23 cellular contexts compared by ENCODE assay signal in genomic region chr12:53953831-53954693, GRCh38. TPM values are rescaled to one million over a fixed set of nuclear protein-coding genes. Genes with fewer than 3 reads are reported as not detected.
A peak's percentile ranks its signal among the peaks of the same experiment; 100 is the strongest.
DNase-seq lines count a peak whose midpoint lies in the region; ATAC-seq and TF ChIP-seq lines count a peak whose summit lies in the region.
"Had no signal": no experiment of that assay in that cellular context is flagged by ENCODE, and none has a peak within 500 bp of the region (broad histone marks: within the 10 kb centered on the region; RNA-seq: fewer than 3 reads in every experiment).

No MANE protein-coding gene starts in this region.

- intact Hi-C loops in activated CD8-positive, alpha-beta T cell treated with anti-CD3 and anti-CD28 coated beads for 36 hours (cut with micrococcal nuclease), result no loop called here
- intact Hi-C loops in activated T-helper 1 cell treated with anti-CD3 and anti-CD28 coated beads, Interleukin-12 subunit alpha, Interleukin-12 subunit beta, Interleukin-2, Interleukin-4 antibody, amounts not matched to agents 30 ng/mL and 10 ng/mL and 1 ng/mL, durations not matched to agents 14 hours and 24 hours and 36 hours (cut with micrococcal nuclease), result loop anchor here (2.0 to 5.0 kb wide), 2 partner anchors 17 to 98 kb away; partner anchors contain the start of gene HOXC4
- intact Hi-C loops in psoas muscle (cut with DNase I), result loop anchor here in 1 of 2 donors (10.0 kb wide), 1 partner anchor 169 kb away; no protein-coding TSS in a partner anchor
- intact Hi-C loops in head of caudate nucleus (cut with DNase I), result no loop called here

- H3K36me3 ChIP-seq in GM23338 (ENCODE audit: insufficient read depth), result no peaks in the 10 kb centered on the region; the same call in 1 of the 2 replicates
- no peaks in the 10 kb centered on the region for H3K36me3 ChIP-seq in psoas muscle (ENCODE audit: insufficient read depth in 1 of 2, low read depth in 1 of 2)
- H3K36me3 ChIP-seq: lower lobe of right lung, uterus had no signal

- no peak overlapping the region for H2AFZ ChIP-seq in GM23338

- H3K27me3 Mint-ChIP-seq in activated CD8-positive, alpha-beta T cell treated with anti-CD3 and anti-CD28 coated beads, Interleukin-2, amount 10 ng/mL, durations not matched to agents 7 days and 5 days (ENCODE audit: low read depth), result peaks cover 92% of the 10 kb centered on the region
- peaks cover 93% of the 10 kb centered on the region for H3K27me3 Mint-ChIP-seq in activated CD8-positive, alpha-beta T cell treated with anti-CD3 and anti-CD28 coated beads for 36 hours
- H3K27me3 Mint-ChIP-seq in GM23338 (ENCODE audit: insufficient read depth, low read depth, poor library complexity), result peaks cover 98% of the 10 kb centered on the region
- H3K27me3 Mint-ChIP-seq in activated T-helper 1 cell treated with anti-CD3 and anti-CD28 coated beads, Interleukin-12 subunit alpha, Interleukin-12 subunit beta, Interleukin-2, Interleukin-4 antibody, amounts not matched to agents 30 ng/mL and 10 ng/mL and 1 ng/mL, durations not matched to agents 14 hours and 24 hours and 36 hours (ENCODE audit: insufficient read depth), result peaks cover 87% of the 10 kb centered on the region

- H3K36me3 Mint-ChIP-seq in activated CD8-positive, alpha-beta T cell treated with anti-CD3 and anti-CD28 coated beads, Interleukin-2, amount 10 ng/mL, durations not matched to agents 7 days and 5 days (ENCODE audit: low read depth), result peaks cover 9% of the 10 kb centered on the region
- H3K36me3 Mint-ChIP-seq in activated CD8-positive, alpha-beta T cell treated with anti-CD3 and anti-CD28 coated beads for 36 hours (ENCODE audit: low read depth), result no peaks in the 10 kb centered on the region
- peaks cover 3% of the 10 kb centered on the region; the same call in 1 of the 3 replicates for H3K36me3 Mint-ChIP-seq in GM23338 (ENCODE audit: low read depth)
- no peaks in the 10 kb centered on the region for H3K36me3 Mint-ChIP-seq in activated T-helper 1 cell treated with anti-CD3 and anti-CD28 coated beads, Interleukin-12 subunit alpha, Interleukin-12 subunit beta, Interleukin-2, Interleukin-4 antibody, amounts not matched to agents 30 ng/mL and 10 ng/mL and 1 ng/mL, durations not matched to agents 14 hours and 24 hours and 36 hours (ENCODE audit: low read depth)

- no peaks in the 10 kb centered on the region for H3K9me3 ChIP-seq in psoas muscle
- H3K9me3 ChIP-seq: lower lobe of right lung, uterus had no signal

- no peaks in the 10 kb centered on the region for H3K79me2 ChIP-seq in GM23338 (replicated peaks; ENCODE audit: insufficient read depth)

- no peak for ATAC-seq in activated CD8-positive, alpha-beta T cell treated with anti-CD3 and anti-CD28 coated beads, Interleukin-2, amount 10 ng/mL, durations not matched to agents 7 days and 5 days
- no peak for ATAC-seq in activated CD8-positive, alpha-beta T cell treated with anti-CD3 and anti-CD28 coated beads for 36 hours
- ATAC-seq in GM23338, result no peak
- no peak for ATAC-seq in psoas muscle
- ATAC-seq: lower lobe of right lung had no signal

- H3K4me2 ChIP-seq in GM23338, result no peak overlapping the region
- H3K4me2 ChIP-seq: KMS-11 had no signal

- no peaks in the 10 kb centered on the region for H3K9me3 Mint-ChIP-seq in activated CD8-positive, alpha-beta T cell treated with anti-CD3 and anti-CD28 coated beads, Interleukin-2, amount 10 ng/mL, durations not matched to agents 7 days and 5 days (ENCODE audit: insufficient read depth)
- no peaks in the 10 kb centered on the region for H3K9me3 Mint-ChIP-seq in activated CD8-positive, alpha-beta T cell treated with anti-CD3 and anti-CD28 coated beads for 36 hours
- H3K9me3 Mint-ChIP-seq in GM23338, result peaks cover 6% of the 10 kb centered on the region
- H3K9me3 Mint-ChIP-seq in activated T-helper 1 cell treated with anti-CD3 and anti-CD28 coated beads, Interleukin-12 subunit alpha, Interleukin-12 subunit beta, Interleukin-2, Interleukin-4 antibody, amounts not matched to agents 30 ng/mL and 10 ng/mL and 1 ng/mL, durations not matched to agents 14 hours and 24 hours and 36 hours, result no peaks in the 10 kb centered on the region

- H3K4me3 ChIP-seq in GM23338 (no peak overlapping the region), psoas muscle (peak overlapping the region; percentile 38)
- H3K4me3 ChIP-seq: lower lobe of right lung, uterus had no signal

- DNase-seq in activated CD8-positive, alpha-beta T cell treated with anti-CD3 and anti-CD28 coated beads, Interleukin-2, amount 10 ng/mL, durations not matched to agents 7 days and 5 days, result no peak
- no peak for DNase-seq in activated CD8-positive, alpha-beta T cell treated with anti-CD3 and anti-CD28 coated beads for 36 hours
- DNase-seq in GM23338 (ENCODE audit: low spot score) (no peak), psoas muscle (no peak), NCI-H446 treated with DMSO at 0.1 percent for 48 hours (lab: John Stamatoyannopoulos, UW) (no peak), head of caudate nucleus (no peak), EL (no peak)
- no peak for DNase-seq in activated T-helper 1 cell treated with anti-CD3 and anti-CD28 coated beads, Interleukin-12 subunit alpha, Interleukin-12 subunit beta, Interleukin-2, Interleukin-4 antibody, amounts not matched to agents 30 ng/mL and 10 ng/mL and 1 ng/mL, durations not matched to agents 14 hours and 24 hours and 36 hours (ENCODE audit: low spot score)
- DNase-seq: activated CD4-positive, CD25-positive, alpha-beta regulatory T cell; activated gamma-delta T cell treated with Interleukin-2 at 50 U/mL for 16 hours; anterior cingulate cortex; DMS53; GOT3; lower lobe of right lung; NCI-H1694 treated with DMSO at 0.1 percent for 48 hours; NCI-H82; occipital lobe; OCI-M1 had no signal

- peaks cover 52% of the 10 kb centered on the region for H3F3A ChIP-seq in GM23338 (replicated peaks; ENCODE audit: low read depth)

- H3K9me2 ChIP-seq in GM23338 (ENCODE audit: insufficient read depth), result no peaks in the 10 kb centered on the region

- H4K20me1 ChIP-seq in GM23338 (replicated peaks; ENCODE audit: insufficient read depth), result peaks cover 48% of the 10 kb centered on the region

- H3K4me1 ChIP-seq in GM23338 (ENCODE audit: insufficient read depth) (peaks cover 26% of the 10 kb centered on the region), psoas muscle (no peaks in the 10 kb centered on the region)
- H3K4me1 ChIP-seq: lower lobe of right lung, uterus had no signal

- POLR2A ChIA-PET in activated CD8-positive, alpha-beta T cell treated with anti-CD3 and anti-CD28 coated beads, Interleukin-2, amount 10 ng/mL, durations not matched to agents 7 days and 5 days (lab: Charles Lee), result interaction anchor here (0.7 to 1.0 kb wide), 2 partner anchors 14 to 17 kb away, joined by 3 to 6 read pairs; no protein-coding TSS in a partner anchor
- POLR2A ChIA-PET in activated CD8-positive, alpha-beta T cell treated with anti-CD3 and anti-CD28 coated beads for 36 hours (lab: Charles Lee), result interaction anchor here (0.8 to 2.0 kb wide), 4 partner anchors 14 to 236 kb away, joined by 3 to 6 read pairs (median 4); partner anchors contain the start of genes HOXC10 and HOXC8

- no peak for TF ChIP-seq CTCF in activated CD8-positive, alpha-beta T cell treated with anti-CD3 and anti-CD28 coated beads for 36 hours (IDR thresholded peaks at IDR 0.05)
- TF ChIP-seq CTCF in GM23338 (conservative IDR thresholded peaks at IDR 0.05; ENCODE audit: low read depth in 2 of 2), result no peak
- no peak for TF ChIP-seq CTCF in psoas muscle (IDR thresholded peaks at IDR 0.05)

- WGBS in psoas muscle, 3 donors, result 50 to 60% (median 51%) methylated on average over 19 of the region's 19 CpGs

- H3K4me3 Mint-ChIP-seq in activated CD8-positive, alpha-beta T cell treated with anti-CD3 and anti-CD28 coated beads, Interleukin-2, amount 10 ng/mL, durations not matched to agents 7 days and 5 days, result peak overlapping the region; percentile 8
- H3K4me3 Mint-ChIP-seq in activated CD8-positive, alpha-beta T cell treated with anti-CD3 and anti-CD28 coated beads for 36 hours, result no peak overlapping the region
- H3K4me3 Mint-ChIP-seq in GM23338, result no peak overlapping the region
- no peak overlapping the region for H3K4me3 Mint-ChIP-seq in activated T-helper 1 cell treated with anti-CD3 and anti-CD28 coated beads, Interleukin-12 subunit alpha, Interleukin-12 subunit beta, Interleukin-2, Interleukin-4 antibody, amounts not matched to agents 30 ng/mL and 10 ng/mL and 1 ng/mL, durations not matched to agents 14 hours and 24 hours and 36 hours

- peaks cover 14% of the 10 kb centered on the region for H3K4me1 Mint-ChIP-seq in activated CD8-positive, alpha-beta T cell treated with anti-CD3 and anti-CD28 coated beads, Interleukin-2, amount 10 ng/mL, durations not matched to agents 7 days and 5 days (ENCODE audit: low read depth)
- peaks cover 17% of the 10 kb centered on the region for H3K4me1 Mint-ChIP-seq in activated CD8-positive, alpha-beta T cell treated with anti-CD3 and anti-CD28 coated beads for 36 hours (ENCODE audit: low read depth)
- H3K4me1 Mint-ChIP-seq in GM23338, result peaks cover 28% of the 10 kb centered on the region
- H3K4me1 Mint-ChIP-seq in activated T-helper 1 cell treated with anti-CD3 and anti-CD28 coated beads, Interleukin-12 subunit alpha, Interleukin-12 subunit beta, Interleukin-2, Interleukin-4 antibody, amounts not matched to agents 30 ng/mL and 10 ng/mL and 1 ng/mL, durations not matched to agents 14 hours and 24 hours and 36 hours (ENCODE audit: low read depth), result no peaks in the 10 kb centered on the region

- CTCF ChIA-PET in activated CD8-positive, alpha-beta T cell treated with anti-CD3 and anti-CD28 coated beads, Interleukin-2, amount 10 ng/mL, durations not matched to agents 7 days and 5 days (lab: Charles Lee), result interaction anchor here (0.6 to 1.7 kb wide), 6 partner anchors 31 to 247 kb away, joined by 3 to 5 read pairs (median 3); partner anchors contain the start of gene HOXC10
- CTCF ChIA-PET in activated CD8-positive, alpha-beta T cell treated with anti-CD3 and anti-CD28 coated beads for 36 hours (lab: Charles Lee), result interaction anchor here (0.7 to 2.3 kb wide), 4 partner anchors 31 to 207 kb away, joined by 3 to 10 read pairs (median 3); partner anchors contain the start of gene HOXC10

- peaks cover 100% of the 10 kb centered on the region for H3K27me3 ChIP-seq in GM23338 (ENCODE audit: insufficient read depth)
- peaks cover 0 to 100% (median 69%) of the 10 kb centered on the region in 3 donors for H3K27me3 ChIP-seq in psoas muscle (ENCODE audit: insufficient read depth in 3 of 3, low read length in 2 of 3)

- H3K27ac Mint-ChIP-seq in activated CD8-positive, alpha-beta T cell treated with anti-CD3 and anti-CD28 coated beads, Interleukin-2, amount 10 ng/mL, durations not matched to agents 7 days and 5 days, result peak overlapping the region; percentile 34
- H3K27ac Mint-ChIP-seq in activated CD8-positive, alpha-beta T cell treated with anti-CD3 and anti-CD28 coated beads for 36 hours, result no peak overlapping the region
- no peak overlapping the region for H3K27ac Mint-ChIP-seq in GM23338
- peak overlapping the region; percentile 48 for H3K27ac Mint-ChIP-seq in activated T-helper 1 cell treated with anti-CD3 and anti-CD28 coated beads, Interleukin-12 subunit alpha, Interleukin-12 subunit beta, Interleukin-2, Interleukin-4 antibody, amounts not matched to agents 30 ng/mL and 10 ng/mL and 1 ng/mL, durations not matched to agents 14 hours and 24 hours and 36 hours

- H3K27ac ChIP-seq in GM23338 (ENCODE audit: low read depth) (no peak overlapping the region), psoas muscle (no peak overlapping the region)
- H3K27ac ChIP-seq: epithelial cell of prostate, KMS-11, lower lobe of right lung, uterus had no signal

RNA-seq across cellular contexts. Expression of gene HOXC12, which starts 0.6 kb away (rescaled TPM):
- total RNA-seq in activated CD8-positive, alpha-beta T cell treated with anti-CD3 and anti-CD28 coated beads, Interleukin-2, amount 10 ng/mL, durations not matched to agents 7 days and 5 days, result not detected
- total RNA-seq in activated CD8-positive, alpha-beta T cell treated with anti-CD3 and anti-CD28 coated beads for 36 hours, result not detected
- total RNA-seq in GM23338 (2014; rRNA removed; shearing (Covaris generic)), result not detected in 2 replicates
- not detected in 2 replicates for polyA plus RNA-seq in GM23338 (2016; fragmentation: Nextera tagmentation; extraction: Ambion mirVana)
- total RNA-seq in activated T-helper 1 cell treated with anti-CD3 and anti-CD28 coated beads, Interleukin-12 subunit alpha, Interleukin-12 subunit beta, Interleukin-2, Interleukin-4 antibody, amounts not matched to agents 30 ng/mL and 10 ng/mL and 1 ng/mL, durations not matched to agents 14 hours and 24 hours and 36 hours, result not detected in 2 replicates
- not detected for total RNA-seq in psoas muscle
- polyA plus RNA-seq in psoas muscle, result under 1 TPM in 2 of 3 donors, not detected in 1; under 0.01 to 0.01 TPM
- total RNA-seq: dermis microvascular lymphatic vessel endothelial cell; lower lobe of right lung; occipital lobe; T-helper 2 cell treated with Interferon-gamma antibody and Interleukin-4, amounts not matched to agents 100 ng/mL and 5 ng/mL, for 36 hours; uterus had no signal

RNA-seq across cellular contexts. Expression of gene HOXC13, which starts 15.4 kb away (rescaled TPM):
- not detected for total RNA-seq in activated CD8-positive, alpha-beta T cell treated with anti-CD3 and anti-CD28 coated beads, Interleukin-2, amount 10 ng/mL, durations not matched to agents 7 days and 5 days
- not detected for total RNA-seq in activated CD8-positive, alpha-beta T cell treated with anti-CD3 and anti-CD28 coated beads for 36 hours
- 0.10 TPM in 1 of 2 replicates, not detected in the other for total RNA-seq in GM23338 (2014; rRNA removed; shearing (Covaris generic))
- not detected in 2 replicates for polyA plus RNA-seq in GM23338 (2016; fragmentation: Nextera tagmentation; extraction: Ambion mirVana)
- not detected in 2 replicates for total RNA-seq in activated T-helper 1 cell treated with anti-CD3 and anti-CD28 coated beads, Interleukin-12 subunit alpha, Interleukin-12 subunit beta, Interleukin-2, Interleukin-4 antibody, amounts not matched to agents 30 ng/mL and 10 ng/mL and 1 ng/mL, durations not matched to agents 14 hours and 24 hours and 36 hours
- total RNA-seq in psoas muscle, result not detected
- polyA plus RNA-seq in psoas muscle, result under 1 TPM in 1 of 3 donors, not detected in 2; 0.23 TPM
- total RNA-seq: dermis microvascular lymphatic vessel endothelial cell; lower lobe of right lung; occipital lobe; T-helper 2 cell treated with Interferon-gamma antibody and Interleukin-4, amounts not matched to agents 100 ng/mL and 5 ng/mL, for 36 hours; uterus had no signal

RNA-seq across cellular contexts. Expression of gene HOXC11, which starts 18.9 kb away (rescaled TPM):
- not detected for total RNA-seq in activated CD8-positive, alpha-beta T cell treated with anti-CD3 and anti-CD28 coated beads, Interleukin-2, amount 10 ng/mL, durations not matched to agents 7 days and 5 days
- total RNA-seq in activated CD8-positive, alpha-beta T cell treated with anti-CD3 and anti-CD28 coated beads for 36 hours, result not detected
- total RNA-seq in GM23338 (2014; rRNA removed; shearing (Covaris generic)), result not detected in 2 replicates
- polyA plus RNA-seq in GM23338 (2016; fragmentation: Nextera tagmentation; extraction: Ambion mirVana) (not detected in 2 replicates), psoas muscle (1 to 10 TPM in 1 of 3 donors, under 1 TPM in 2; 0.66 to 2.2 (median 0.95) TPM)
- not detected in 2 replicates for total RNA-seq in activated T-helper 1 cell treated with anti-CD3 and anti-CD28 coated beads, Interleukin-12 subunit alpha, Interleukin-12 subunit beta, Interleukin-2, Interleukin-4 antibody, amounts not matched to agents 30 ng/mL and 10 ng/mL and 1 ng/mL, durations not matched to agents 14 hours and 24 hours and 36 hours
- under 1 TPM in 2 of 4 donors, not detected in 2; 0.34 to 0.82 TPM for total RNA-seq in psoas muscle
- total RNA-seq: dermis microvascular lymphatic vessel endothelial cell; lower lobe of right lung; occipital lobe; T-helper 2 cell treated with Interferon-gamma antibody and Interleukin-4, amounts not matched to agents 100 ng/mL and 5 ng/mL, for 36 hours had no signal

RNA-seq across cellular contexts. Expression of gene HOTAIR, which starts 20.7 kb away (rescaled TPM):
- total RNA-seq in activated CD8-positive, alpha-beta T cell treated with anti-CD3 and anti-CD28 coated beads, Interleukin-2, amount 10 ng/mL, durations not matched to agents 7 days and 5 days, result not detected
- total RNA-seq in activated CD8-positive, alpha-beta T cell treated with anti-CD3 and anti-CD28 coated beads for 36 hours, result not detected
- not detected in 2 replicates for total RNA-seq in GM23338 (2014; rRNA removed; shearing (Covaris generic))
- polyA plus RNA-seq in GM23338 (2016; fragmentation: Nextera tagmentation; extraction: Ambion mirVana) (not detected in 2 replicates), psoas muscle (under 1 TPM in 2 of 3 donors, not detected in 1; 0.23 to 0.25 TPM)
- total RNA-seq in activated T-helper 1 cell treated with anti-CD3 and anti-CD28 coated beads, Interleukin-12 subunit alpha, Interleukin-12 subunit beta, Interleukin-2, Interleukin-4 antibody, amounts not matched to agents 30 ng/mL and 10 ng/mL and 1 ng/mL, durations not matched to agents 14 hours and 24 hours and 36 hours, result not detected in 2 replicates
- under 1 TPM in 1 of 4 donors, not detected in 3; 0.53 TPM for total RNA-seq in psoas muscle
- total RNA-seq: dermis microvascular lymphatic vessel endothelial cell; lower lobe of right lung; occipital lobe; T-helper 2 cell treated with Interferon-gamma antibody and Interleukin-4, amounts not matched to agents 100 ng/mL and 5 ng/mL, for 36 hours had no signal

RNA-seq across cellular contexts. Expression of gene HOXC10, which starts 30.9 kb away (rescaled TPM):
- not detected for total RNA-seq in activated CD8-positive, alpha-beta T cell treated with anti-CD3 and anti-CD28 coated beads, Interleukin-2, amount 10 ng/mL, durations not matched to agents 7 days and 5 days
- not detected for total RNA-seq in activated CD8-positive, alpha-beta T cell treated with anti-CD3 and anti-CD28 coated beads for 36 hours
- total RNA-seq in GM23338 (2014; rRNA removed; shearing (Covaris generic)), result not detected in 2 replicates
- not detected in 2 replicates for polyA plus RNA-seq in GM23338 (2016; fragmentation: Nextera tagmentation; extraction: Ambion mirVana)
- total RNA-seq in activated T-helper 1 cell treated with anti-CD3 and anti-CD28 coated beads, Interleukin-12 subunit alpha, Interleukin-12 subunit beta, Interleukin-2, Interleukin-4 antibody, amounts not matched to agents 30 ng/mL and 10 ng/mL and 1 ng/mL, durations not matched to agents 14 hours and 24 hours and 36 hours, result not detected in 2 replicates
- total RNA-seq in psoas muscle, result 10 to 100 TPM in 2 of 4 donors, 1 to 10 TPM in 2; 3.0 to 79.4 (median 34.3) TPM
- polyA plus RNA-seq in psoas muscle, result 100 to 1,000 TPM in 1 of 3 donors, 10 to 100 TPM in 2; 43.4 to 129 (median 74.1) TPM
- total RNA-seq: dermis microvascular lymphatic vessel endothelial cell; lower lobe of right lung; occipital lobe; T-helper 2 cell treated with Interferon-gamma antibody and Interleukin-4, amounts not matched to agents 100 ng/mL and 5 ng/mL, for 36 hours had no signal

Comparison
In these comparisons a context has a peak if more than half of its experiments do, and no peak if none do; other contexts are left out.
1. H3K27ac Mint-ChIP-seq: peak in activated CD8-positive, alpha-beta T cell treated with anti-CD3 and anti-CD28 coated beads, Interleukin-2, amount 10 ng/mL, durations not matched to agents 7 days and 5 days (single experiment) and activated T-helper 1 cell treated with anti-CD3 and anti-CD28 coated beads, Interleukin-12 subunit alpha, Interleukin-12 subunit beta, Interleukin-2, Interleukin-4 antibody, amounts not matched to agents 30 ng/mL and 10 ng/mL and 1 ng/mL, durations not matched to agents 14 hours and 24 hours and 36 hours (single experiment); none in activated CD8-positive, alpha-beta T cell treated with anti-CD3 and anti-CD28 coated beads for 36 hours (single experiment) and GM23338 (single experiment).